Comparison of ENCODE assay signal across 8 cellular contexts in genomic region chr2:99335911-99336779, GRCh38. TPM values are rescaled to one million over a fixed set of nuclear protein-coding genes. Genes with fewer than 3 reads are reported as not detected.
DNase-seq lines count a peak whose midpoint lies in the region; ATAC-seq and TF ChIP-seq lines count a peak whose summit lies in the region.

A gene with protein sequence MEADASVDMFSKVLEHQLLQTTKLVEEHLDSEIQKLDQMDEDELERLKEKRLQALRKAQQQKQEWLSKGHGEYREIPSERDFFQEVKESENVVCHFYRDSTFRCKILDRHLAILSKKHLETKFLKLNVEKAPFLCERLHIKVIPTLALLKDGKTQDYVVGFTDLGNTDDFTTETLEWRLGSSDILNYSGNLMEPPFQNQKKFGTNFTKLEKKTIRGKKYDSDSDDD (minus strand): TSS chr2:99336333. CDS start chr2:99333210, 3,123 bp downstream.

- DNase-seq in NCI-H146 treated with DMSO at 0.1 percent for 48 hours (lab: John Stamatoyannopoulos, UW; ENCODE audit: unreplicated experiment) = peak; percentile 99
- DNase-seq in T-helper 1 cell = peak; percentile 97 to 99 (median 98)
- peak; percentile 98 for DNase-seq in amniotic stem cell (lab: John Stamatoyannopoulos, UW)
- peak; percentile 98 for DNase-seq in left ventricle myocardium inferior
- DNase-seq in prostate gland (ENCODE audit: low spot score) = peak; percentile 100

- H3K27me3 ChIP-seq in left ventricle myocardium inferior (ENCODE audit: low read depth) = no peaks in the 10 kb centered on the region
- no peaks in the 10 kb centered on the region for H3K27me3 ChIP-seq in prostate gland (replicated peaks; ENCODE audit: insufficient read depth)

- intact Hi-C loops in left ventricle myocardium inferior (cut with micrococcal nuclease) = no loop called here
- intact Hi-C loops in prostate gland (cut with DNase I) = loop anchor here (1.0 to 2.0 kb wide), 2 partner anchors 154 to 155 kb away; partner anchors contain the start of genes MITD1, MRPL30 and REV1

- TF ChIP-seq POLR2A in GM15510 (IDR thresholded peaks at IDR 0.05; ENCODE audit: borderline replicate concordance, extremely low read depth, insufficient read length) (peak; percentile 94), prostate gland (IDR thresholded peaks at IDR 0.05) (peak; percentile 31)

- H3K4me3 ChIP-seq in left ventricle myocardium inferior (peak within 1 kb of the TSS; percentile 92), prostate gland (peak within 1 kb of the TSS; percentile 45 to 90), urinary bladder (ENCODE audit: low read depth, low read length) (peak within 1 kb of the TSS; percentile 89)

- WGBS in prostate gland = under 1% methylated on average over 59 of the region's 59 CpGs
- WGBS in urinary bladder = under 1% methylated on average over 59 of the region's 59 CpGs

- H3K27ac ChIP-seq in left ventricle myocardium inferior (replicated peaks) (peak within 1 kb of the TSS; percentile 96), prostate gland (peak within 1 kb of the TSS; percentile 84 to 88), urinary bladder (ENCODE audit: low read depth) (peak within 1 kb of the TSS; percentile 93)

- TF ChIP-seq CTCF in left ventricle myocardium inferior (IDR thresholded peaks at IDR 0.05; ENCODE audit: borderline replicate concordance) (no peak), prostate gland (IDR thresholded peaks at IDR 0.05) (peak in 2 of 4 experiments; percentile 14 to 20)

- ATAC-seq in HG02884 (IDR thresholded peaks at IDR 0.05; ENCODE audit: unreplicated experiment) = peak; percentile 60

- H3K9me3 ChIP-seq in left ventricle myocardium inferior (replicated peaks) (no peaks in the 10 kb centered on the region), prostate gland (no peaks in the 10 kb centered on the region)

- H3K36me3 ChIP-seq in left ventricle myocardium inferior (peaks cover 22% of the 10 kb centered on the region), prostate gland (no peaks in the 10 kb centered on the region), urinary bladder (ENCODE audit: insufficient read depth) (peaks cover 1% of the 10 kb centered on the region)

- peaks cover 71% of the 10 kb centered on the region for H3K4me1 ChIP-seq in left ventricle myocardium inferior
- peaks cover 13% of the 10 kb centered on the region for H3K4me1 ChIP-seq in prostate gland (replicated peaks)
- H3K4me1 ChIP-seq in urinary bladder (ENCODE audit: insufficient read depth) = peaks cover 1% of the 10 kb centered on the region

RNA-seq across cellular contexts. Expression of the gene that starts here (rescaled TPM):
- total RNA-seq in left ventricle myocardium inferior (20.6 TPM), prostate gland (10 to 100 TPM; 27.9 to 30.3 TPM), urinary bladder (59.1 TPM)
- polyA plus RNA-seq in urinary bladder = 20.5 TPM

Comparison
In these comparisons a context has a peak if more than half of its experiments do, and no peak if none do; other contexts are left out.
1. Peak in every context shown above with its lines: DNase-seq, ATAC-seq, H3K4me3 ChIP-seq and H3K27ac ChIP-seq.